Comparison of ENCODE assay signal across 9 cellular contexts in genomic region chr4:25161599-25161960, GRCh38. TPM values are rescaled to one million over a fixed set of nuclear protein-coding genes. Genes with fewer than 3 reads are reported as not detected.
DNase-seq lines count a peak whose midpoint lies in the region; ATAC-seq and TF ChIP-seq lines count a peak whose summit lies in the region.
"Had no signal": no experiment of that assay in that cellular context is flagged by ENCODE, and none has a peak within 500 bp of the region (broad histone marks: within the 10 kb centered on the region; RNA-seq: fewer than 3 reads in every experiment).

No MANE protein-coding gene starts in this region.

- no peaks in the 10 kb centered on the region for H3K9me3 ChIP-seq in esophagus muscularis mucosa
- H3K9me3 ChIP-seq: mucosa of descending colon had no signal

- H3K36me3 ChIP-seq in esophagus muscularis mucosa, result no peaks in the 10 kb centered on the region

- DNase-seq in GM12865 (ENCODE audit: low read depth), result no peak
- peak; percentile 36 for DNase-seq in RKO (ENCODE audit: low spot score)
- DNase-seq in esophagus muscularis mucosa (ENCODE audit: extremely low spot score), result no peak
- DNase-seq in retinal pigment epithelial cell (ENCODE audit: low read depth), result no peak
- DNase-seq in LoVo (ENCODE audit: low spot score), result no peak
- no peak for DNase-seq in posterior cingulate gyrus

- intact Hi-C loops in esophagus muscularis mucosa (cut with DNase I) (loop anchor here (5.0 to 10.0 kb wide), 2 partner anchors 71 to 153 kb away; partner anchors contain the start of genes PI4K2B and ZCCHC4), posterior cingulate gyrus (cut with DNase I) (loop anchor here (5.0 kb wide), 2 partner anchors 71 to 179 kb away; partner anchors contain the start of gene PI4K2B)

- 26% methylated on average over 2 of the region's 2 CpGs for WGBS in esophagus muscularis mucosa

- peak overlapping the region; percentile 96 to 97 (median 97) for H3K27ac ChIP-seq in esophagus muscularis mucosa (replicated peaks in 1 of 4)

- H3K4me3 ChIP-seq in GM12865 (ENCODE audit: low read depth, low read length) (peak overlapping the region; percentile 71), esophagus muscularis mucosa (peak overlapping the region; percentile 82 to 92 (median 87)), retinal pigment epithelial cell (ENCODE audit: low read length) (peak overlapping the region; percentile 89)

- H3K4me1 ChIP-seq in esophagus muscularis mucosa, result peaks cover 14 to 24% (median 22%) of the 10 kb centered on the region in 4 donors

- TF ChIP-seq CTCF in GM12865 (IDR thresholded peaks at IDR 0.05; ENCODE audit: insufficient read depth, low read depth, low read length, missing control alignments) (no peak), esophagus muscularis mucosa (IDR thresholded peaks at IDR 0.05) (no peak), retinal pigment epithelial cell (conservative IDR thresholded peaks at IDR 0.05; ENCODE audit: low read depth, low read length) (no peak)

- TF ChIP-seq EP300 in esophagus muscularis mucosa (IDR thresholded peaks at IDR 0.05), result no peak

- no peaks in the 10 kb centered on the region for H3K27me3 ChIP-seq in esophagus muscularis mucosa

- no peak for ATAC-seq in HG03139 (IDR thresholded peaks at IDR 0.05; ENCODE audit: unreplicated experiment)
- ATAC-seq in HG03571 (IDR thresholded peaks at IDR 0.05; ENCODE audit: unreplicated experiment), result no peak

- no peak for TF ChIP-seq POLR2A in esophagus muscularis mucosa (IDR thresholded peaks at IDR 0.05; ENCODE audit: low read depth)

RNA-seq across cellular contexts. Expression of gene SEPSECS, which starts 1.3 kb away (rescaled TPM):
- 1 to 10 TPM; 3.8 to 6.2 (median 4.0) TPM for total RNA-seq in esophagus muscularis mucosa
